8 cellular contexts compared by ENCODE assay signal in the genomic region with DNA sequence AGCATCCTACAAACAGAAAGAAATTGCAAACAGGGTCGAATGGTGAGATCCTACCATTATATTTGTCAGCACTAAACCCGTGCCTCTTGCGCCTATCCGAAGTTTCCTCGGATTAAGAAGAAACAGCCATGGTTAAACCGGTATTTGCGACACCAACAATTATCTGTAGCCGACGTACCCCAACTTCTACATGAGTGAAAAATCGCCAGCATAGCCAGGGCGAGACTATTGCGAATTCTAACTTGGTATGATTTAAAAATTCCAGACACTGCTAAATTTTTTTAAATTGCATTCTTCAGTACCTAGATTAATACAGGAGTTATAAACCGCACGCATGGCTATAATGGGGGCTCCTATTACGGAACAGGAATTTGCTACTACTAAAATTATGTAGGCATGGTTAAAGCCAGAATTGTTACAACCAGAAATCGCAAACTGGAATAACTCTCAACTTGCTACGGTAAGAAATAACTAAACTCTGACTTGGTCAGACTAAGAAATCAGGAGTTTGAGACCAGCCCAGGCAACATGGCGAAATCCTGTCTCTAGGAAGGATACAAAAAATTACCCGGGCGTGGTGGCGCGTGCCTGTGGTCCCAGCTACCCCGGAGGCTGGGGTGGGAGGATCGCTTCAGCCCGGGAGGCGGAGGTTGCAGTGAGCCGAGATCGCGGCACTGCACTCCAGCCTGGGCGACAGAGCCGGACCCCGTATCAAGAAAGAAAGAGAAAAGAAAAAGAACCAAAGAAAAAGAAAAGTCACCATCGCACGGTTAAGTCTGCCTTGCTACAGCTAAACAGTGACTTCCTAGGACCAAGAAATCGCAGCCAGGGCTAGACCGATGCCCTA. TPM values are rescaled to one million over a fixed set of nuclear protein-coding genes. Genes with fewer than 3 reads are reported as not detected.
DNase-seq lines count a peak whose midpoint lies in the region; ATAC-seq and TF ChIP-seq lines count a peak whose summit lies in the region.

No MANE protein-coding gene starts in this region.

- intact Hi-C loops in heart left ventricle (cut with DNase I): loop anchor here in 9 of 10 donors (1.0 to 10.0 kb wide), 17 partner anchors 23 to 251 kb away; partner anchors contain the start of genes ZNF131 (in 3 of the 9), ANXA2R (in 2 of the 9), HMGCS1 (in 1 of the 9) and SELENOP (in 1 of the 9)
- intact Hi-C loops in posterior cingulate gyrus (cut with DNase I): loop anchor here (1.0 to 10.0 kb wide), 5 partner anchors 23 to 419 kb away; partner anchors contain the start of genes TMEM267 and ZNF131

- TF ChIP-seq CTCF in RWPE2 (IDR thresholded peaks at IDR 0.05; ENCODE audit: poor library complexity, severe bottlenecking): no peak
- peak in 1 of 12 donors; percentile 0 for TF ChIP-seq CTCF in heart left ventricle (IDR thresholded peaks at IDR 0.05)

- H3K27ac ChIP-seq in RWPE2 (ENCODE audit: poor library complexity, severe bottlenecking): peak overlapping the region; percentile 88
- H3K27ac ChIP-seq in heart left ventricle: peak overlapping the region; percentile 90 to 100 (median 99)

- no peaks in the 10 kb centered on the region for H3K9me3 Mint-ChIP-seq in activated naive CD4-positive, alpha-beta T cell treated with anti-CD3 and anti-CD28 coated beads, Interleukin-2, amount 50 U/mL, for 72 hours

- H3K4me1 ChIP-seq in RWPE2 (ENCODE audit: insufficient read depth, poor library complexity, severe bottlenecking): peaks cover 14% of the 10 kb centered on the region
- peaks cover 5 to 44% (median 23%) of the 10 kb centered on the region in 12 donors for H3K4me1 ChIP-seq in heart left ventricle

- peaks cover 10% of the 10 kb centered on the region for H3K36me3 ChIP-seq in RWPE2 (ENCODE audit: low read depth)
- peaks cover 0 to 18% (median 6%) of the 10 kb centered on the region in 9 donors for H3K36me3 ChIP-seq in heart left ventricle

- DNase-seq in NCI-H1417 (lab: John Stamatoyannopoulos, UW) (peak in 2 of 3 experiments; percentile 76 to 85), NCI-H1417 treated with DMSO at 0.1 percent for 48 hours (lab: John Stamatoyannopoulos, UW) (no peak), RWPE2 (ENCODE audit: low spot score) (no peak), heart left ventricle (peak; percentile 49 to 81 (median 76)), posterior cingulate gyrus (peak in 7 of 10 donors; percentile 31 to 92 (median 51)), cerebellum (ENCODE audit: low spot score) (no peak)
- DNase-seq in activated naive CD4-positive, alpha-beta T cell treated with anti-CD3 and anti-CD28 coated beads, Interleukin-2, amount 50 U/mL, for 72 hours (ENCODE audit: low spot score in 2 of 2): peak in 1 of 2 donors; percentile 55

- peaks cover 20 to 36% of the 10 kb centered on the region in 2 donors for H3K36me3 Mint-ChIP-seq in activated naive CD4-positive, alpha-beta T cell treated with anti-CD3 and anti-CD28 coated beads, Interleukin-2, amount 50 U/mL, for 72 hours

- peak; percentile 8 for ATAC-seq in HG03342 (IDR thresholded peaks at IDR 0.05; ENCODE audit: unreplicated experiment)
- ATAC-seq in RWPE2 (ENCODE audit: low read depth): peak; percentile 3; the same call in 2 of the 3 replicates
- ATAC-seq in activated naive CD4-positive, alpha-beta T cell treated with anti-CD3 and anti-CD28 coated beads, Interleukin-2, amount 50 U/mL, for 72 hours: peak in 1 of 2 donors; percentile 14
- peak in 3 of 4 donors; percentile 8 to 44 (median 23) for ATAC-seq in heart left ventricle

- H3K27me3 ChIP-seq in RWPE2 (ENCODE audit: insufficient read depth, poor library complexity, severe bottlenecking) (no peaks in the 10 kb centered on the region), heart left ventricle (no peaks in the 10 kb centered on the region)

- H3K4me3 ChIP-seq in RWPE2 (ENCODE audit: severe bottlenecking): peak overlapping the region; percentile 67
- H3K4me3 ChIP-seq in heart left ventricle: peak overlapping the region; percentile 42 to 95 (median 82)

- H3K27ac Mint-ChIP-seq in activated naive CD4-positive, alpha-beta T cell treated with anti-CD3 and anti-CD28 coated beads, Interleukin-2, amount 50 U/mL, for 72 hours: peak overlapping the region; percentile 99 to 100

- no peak for TF ChIP-seq POLR2A in heart left ventricle (IDR thresholded peaks at IDR 0.05)

- 1 to 5% (median 2%) methylated on average over 36 of the region's 36 CpGs for WGBS in heart left ventricle, 4 donors

- H3K9me3 ChIP-seq in RWPE2 (ENCODE audit: severe bottlenecking) (no peaks in the 10 kb centered on the region), heart left ventricle (no peaks in the 10 kb centered on the region)

RNA-seq across cellular contexts. Expression of gene ANXA2R, which starts 25.5 kb away (rescaled TPM):
- 1 to 10 TPM; 5.3 to 8.4 TPM for total RNA-seq in activated naive CD4-positive, alpha-beta T cell treated with anti-CD3 and anti-CD28 coated beads, Interleukin-2, amount 50 U/mL, for 72 hours
- total RNA-seq in heart left ventricle (1 to 10 TPM in 7 of 9 donors, under 1 TPM in 2; 0.49 to 2.4 (median 1.4) TPM), cerebellum (2.9 TPM)
- polyA plus RNA-seq in heart left ventricle: 1 to 10 TPM; 1.1 to 2.0 TPM

RNA-seq across cellular contexts. Expression of gene ZNF131, which starts 55.1 kb away (rescaled TPM):
- 10 to 100 TPM; 23.8 to 42.9 TPM for total RNA-seq in activated naive CD4-positive, alpha-beta T cell treated with anti-CD3 and anti-CD28 coated beads, Interleukin-2, amount 50 U/mL, for 72 hours
- total RNA-seq in heart left ventricle: 10 to 100 TPM; 10.9 to 21.6 (median 13.3) TPM
- 10 to 100 TPM; 14.1 to 18.5 TPM for polyA plus RNA-seq in heart left ventricle
- total RNA-seq in cerebellum: 64.2 TPM

Comparison
In these comparisons a context has a peak if more than half of its experiments do, and no peak if none do; other contexts are left out.
1. DNase-seq: peak in NCI-H1417 (2 of 3), heart left ventricle (5 of 5) and posterior cingulate gyrus (7 of 10); none in NCI-H1417 treated with DMSO at 0.1 percent for 48 hours (single experiment), RWPE2 (single experiment) and cerebellum (single experiment).